In the genomic region with DNA sequence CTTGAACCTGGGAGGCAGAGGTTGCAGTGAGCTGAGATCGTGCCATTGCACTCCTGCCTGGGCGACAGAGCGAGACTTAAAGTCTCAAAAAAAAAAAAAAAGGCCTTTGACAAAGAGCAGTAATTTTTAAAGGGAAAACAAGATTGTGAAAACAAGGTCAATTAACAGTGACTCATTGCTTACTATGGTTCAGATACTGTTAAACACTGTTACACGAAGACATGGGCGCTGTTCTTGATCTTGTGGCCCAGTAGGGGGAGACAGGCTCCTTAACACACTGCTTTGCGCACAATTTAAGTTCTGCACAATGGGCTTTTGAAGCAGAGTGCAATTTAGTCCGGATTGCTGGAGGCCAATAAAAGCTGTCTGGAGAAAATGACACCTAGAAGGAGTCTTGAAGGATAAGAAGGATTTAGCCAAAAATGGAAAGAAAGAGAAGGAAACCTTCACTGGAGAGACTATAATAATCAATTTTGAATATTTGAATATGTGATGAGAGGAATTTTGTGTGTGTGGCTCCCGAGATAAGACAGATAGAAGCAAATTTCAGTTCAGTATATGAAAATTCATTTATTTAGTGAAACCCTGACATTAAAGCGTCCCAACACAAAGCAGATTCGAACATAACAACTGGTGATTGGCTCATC, we compare ENCODE assay signal across 8 cellular contexts. TPM values are rescaled to one million over a fixed set of nuclear protein-coding genes. Genes with fewer than 3 reads are reported as not detected.
A peak's percentile ranks its signal among the peaks of the same experiment; 100 is the strongest.
DNase-seq lines count a peak whose midpoint lies in the region; ATAC-seq, FAIRE-seq and TF ChIP-seq lines count a peak whose summit lies in the region.

No MANE protein-coding gene starts in this region.

- no peaks in the 10 kb centered on the region for H3K9me3 Mint-ChIP-seq in CD8-positive, alpha-beta memory T cell
- H3K9me3 Mint-ChIP-seq in activated B cell treated with CpG ODN at 0.5 μM for 24 hours = no peaks in the 10 kb centered on the region

- FAIRE-seq in endometrium (lab: Jason Lieb, UNC) (peak; percentile 4), urothelium cell line (lab: Jason Lieb, UNC) (no peak)

- no peak overlapping the region for H3K4me3 ChIP-seq in CD8-positive, alpha-beta memory T cell (ENCODE audit: low read length)

- peaks cover 7% of the 10 kb centered on the region for H3K4me1 ChIP-seq in CD8-positive, alpha-beta memory T cell (ENCODE audit: insufficient read depth, low read length)

- peaks cover 15 to 21% (median 20%) of the 10 kb centered on the region in 3 donors for H3K4me1 Mint-ChIP-seq in CD8-positive, alpha-beta memory T cell
- H3K4me1 Mint-ChIP-seq in activated B cell treated with CpG ODN at 0.5 μM for 24 hours = peaks cover 15% of the 10 kb centered on the region

- ATAC-seq in activated B cell treated with CpG ODN at 0.5 μM for 24 hours (ENCODE audit: low read depth) = peak; percentile 91
- ATAC-seq in GM21515 (IDR thresholded peaks at IDR 0.05; ENCODE audit: unreplicated experiment) = no peak

- POLR2A ChIA-PET in CD8-positive, alpha-beta memory T cell (lab: Charles Lee) = no interaction called here
- POLR2A ChIA-PET in activated B cell treated with CpG ODN at 0.5 μM for 24 hours (lab: Charles Lee) = interaction anchor here (0.6 kb wide), 2 partner anchors 41 to 257 kb away, joined by 3 to 4 read pairs; no protein-coding TSS in a partner anchor

- no peaks in the 10 kb centered on the region for H3K36me3 ChIP-seq in CD8-positive, alpha-beta memory T cell (ENCODE audit: insufficient read depth, low read length)

- no peaks in the 10 kb centered on the region for H3K27me3 Mint-ChIP-seq in CD8-positive, alpha-beta memory T cell
- no peaks in the 10 kb centered on the region for H3K27me3 Mint-ChIP-seq in activated B cell treated with CpG ODN at 0.5 μM for 24 hours

- TF ChIP-seq CTCF in activated B cell treated with CpG ODN at 0.5 μM for 24 hours (IDR thresholded peaks at IDR 0.05) = peak; percentile 48

- CTCF ChIA-PET in CD8-positive, alpha-beta memory T cell (lab: Charles Lee) = interaction anchor here (0.7 to 3.8 kb wide), 5 partner anchors 9 to 100 kb away, joined by 3 to 13 read pairs (median 3); partner anchors contain the start of genes NUP43 and PCMT1
- CTCF ChIA-PET in activated B cell treated with CpG ODN at 0.5 μM for 24 hours (lab: Charles Lee) = interaction anchor here (1.2 kb wide), 1 partner anchor 174 kb away, joined by 3 read pairs; no protein-coding TSS in a partner anchor

- intact Hi-C loops in activated B cell treated with CpG ODN at 0.5 μM for 24 hours (cut with micrococcal nuclease) = loop anchor here (1.0 to 10.0 kb wide), 3 partner anchors 140 to 293 kb away; partner anchors contain the start of genes LRP11 and RAET1G

- no peaks in the 10 kb centered on the region for H3K9me3 ChIP-seq in CD8-positive, alpha-beta memory T cell (ENCODE audit: low read length)

- H3K36me3 Mint-ChIP-seq in CD8-positive, alpha-beta memory T cell = peaks cover 0 to 39% (median 3%) of the 10 kb centered on the region in 3 donors
- H3K36me3 Mint-ChIP-seq in activated B cell treated with CpG ODN at 0.5 μM for 24 hours (ENCODE audit: low read depth) = peaks cover 39% of the 10 kb centered on the region

- peak overlapping the region in 1 of 8 donors; percentile 7 for H3K27ac Mint-ChIP-seq in CD8-positive, alpha-beta memory T cell
- H3K27ac Mint-ChIP-seq in activated B cell treated with CpG ODN at 0.5 μM for 24 hours = peak overlapping the region; percentile 65

- no peak overlapping the region for H3K27ac ChIP-seq in CD8-positive, alpha-beta memory T cell (ENCODE audit: low read depth, low read length)

- H3K27me3 ChIP-seq in CD8-positive, alpha-beta memory T cell (ENCODE audit: insufficient read depth, low read length, poor library complexity, severe bottlenecking) = no peaks in the 10 kb centered on the region

- no peak overlapping the region for H3K4me3 Mint-ChIP-seq in CD8-positive, alpha-beta memory T cell
- H3K4me3 Mint-ChIP-seq in activated B cell treated with CpG ODN at 0.5 μM for 24 hours = no peak overlapping the region

- DNase-seq in CD8-positive, alpha-beta memory T cell = peak in 3 of 5 donors; percentile 14 to 58 (median 36)
- DNase-seq in H4 (ENCODE audit: low spot score) = peak; percentile 80
- DNase-seq in NCI-H345 (lab: John Stamatoyannopoulos, UW) = peak; percentile 24
- DNase-seq in activated B cell treated with CpG ODN at 0.5 μM for 24 hours = no peak
- DNase-seq in mucosa of gallbladder (ENCODE audit: low spot score) = peak; percentile 41
- peak; percentile 48 for DNase-seq in urothelium cell line (ENCODE audit: low spot score)

RNA-seq across cellular contexts. Expression of gene LATS1, which starts 6.0 kb away (rescaled TPM):
- total RNA-seq in CD8-positive, alpha-beta memory T cell = 10 to 100 TPM; 29.7 to 33.8 TPM
- 12.7 TPM for polyA plus RNA-seq in CD8-positive, alpha-beta memory T cell
- 6.7 and 8.5 TPM in 2 replicates for total RNA-seq in H4 (2014; rRNA removed; shearing (Covaris generic))
- total RNA-seq in activated B cell treated with CpG ODN at 0.5 μM for 24 hours (34.6 and 42.0 TPM in 2 replicates), mucosa of gallbladder (31.9 TPM)

RNA-seq across cellular contexts. Expression of gene NUP43, which starts 22.4 kb away (rescaled TPM):
- total RNA-seq in CD8-positive, alpha-beta memory T cell = 10 to 100 TPM; 82.3 to 86.2 TPM
- polyA plus RNA-seq in CD8-positive, alpha-beta memory T cell = 6.2 TPM
- total RNA-seq in H4 (2014; rRNA removed; shearing (Covaris generic)) = 31.8 and 35.6 TPM in 2 replicates
- 46.9 and 50.4 TPM in 2 replicates for total RNA-seq in activated B cell treated with CpG ODN at 0.5 μM for 24 hours
- 31.6 TPM for total RNA-seq in mucosa of gallbladder

RNA-seq across cellular contexts. Expression of gene PCMT1, which starts 25.6 kb away (rescaled TPM):
- 100 to 1,000 TPM; 107 to 108 TPM for total RNA-seq in CD8-positive, alpha-beta memory T cell
- 148 TPM for polyA plus RNA-seq in CD8-positive, alpha-beta memory T cell
- 70.5 and 70.7 TPM in 2 replicates for total RNA-seq in H4 (2014; rRNA removed; shearing (Covaris generic))
- total RNA-seq in activated B cell treated with CpG ODN at 0.5 μM for 24 hours (44.9 and 50.8 TPM in 2 replicates), mucosa of gallbladder (50.9 TPM)
